ENCODE assay signal across 1 cellular context in genomic region chr10:129438024-129438423, GRCh38.
TF ChIP-seq lines count a peak whose summit lies in the region.

No MANE protein-coding gene starts in this region.

TF ChIP-seq in WTC11, 78 proteins besides CTCF, POLR2A, EP300 and RAD21 (continued from another document):
- TF ChIP-seq ARID4B (CRISPR knock-in tag; IDR thresholded peaks at IDR 0.05; ENCODE audit: borderline replicate concordance), result no peak
- no peak for TF ChIP-seq NR3C1 (CRISPR knock-in tag; conservative IDR thresholded peaks at IDR 0.05; ENCODE audit: low read depth)
- no peak for TF ChIP-seq ZNF281 (CRISPR knock-in tag; IDR thresholded peaks at IDR 0.05)
- no peak for TF ChIP-seq ATF2 (CRISPR knock-in tag; IDR thresholded peaks at IDR 0.05; ENCODE audit: borderline replicate concordance, low read depth)
- no peak for TF ChIP-seq JUN (CRISPR knock-in tag; IDR thresholded peaks at IDR 0.05)
- TF ChIP-seq ZNF532 (CRISPR knock-in tag; IDR thresholded peaks at IDR 0.05; ENCODE audit: borderline replicate concordance), result no peak
- TF ChIP-seq ATF6 (CRISPR knock-in tag; IDR thresholded peaks at IDR 0.05), result no peak
- no peak for TF ChIP-seq MAX (CRISPR knock-in tag; IDR thresholded peaks at IDR 0.05)
